ENCODE assay signal across 8 cellular contexts in genomic region chr11:2893021-2893528, GRCh38. TPM values are rescaled to one million over a fixed set of nuclear protein-coding genes. Genes with fewer than 3 reads are reported as not detected.
A peak's percentile ranks its signal among the peaks of the same experiment; 100 is the strongest.
DNase-seq lines count a peak whose midpoint lies in the region; ATAC-seq and TF ChIP-seq lines count a peak whose summit lies in the region.

No MANE protein-coding gene starts in this region.

- H4K20me1 ChIP-seq in DND-41 (ENCODE audit: insufficient read depth, low read length) (no peaks in the 10 kb centered on the region), PC-9 (ENCODE audit: insufficient read depth) (no peaks in the 10 kb centered on the region)

- POLR2A ChIA-PET in PC-9 (lab: Charles Lee; ENCODE audit: unreplicated experiment), result interaction anchor here (0.6 to 1.0 kb wide), 2 partner anchors 9 to 36 kb away, joined by 6 to 30 read pairs; partner anchors contain the start of gene PHLDA2

- peaks cover 15% of the 10 kb centered on the region for H3K27me3 Mint-ChIP-seq in progenitor cell of endocrine pancreas

- 91% methylated on average over 2 of the region's 2 CpGs for WGBS in esophagus muscularis mucosa

- no peak for TF ChIP-seq EP300 in esophagus muscularis mucosa (IDR thresholded peaks at IDR 0.05)

- H3K27me3 ChIP-seq in DND-41 (ENCODE audit: insufficient read depth, low read length, poor library complexity) (no peaks in the 10 kb centered on the region), PC-9 (ENCODE audit: insufficient read depth, low read depth) (no peaks in the 10 kb centered on the region), esophagus muscularis mucosa (no peaks in the 10 kb centered on the region)

- peak overlapping the region; percentile 78 for H3K27ac ChIP-seq in DND-41 (ENCODE audit: low read length)
- H3K27ac ChIP-seq in PC-9, result 0 out of 2 replicates have a peak overlapping the region, but pooled peaks have one; percentile 63
- H3K27ac ChIP-seq in esophagus muscularis mucosa (replicated peaks in 1 of 4), result peak overlapping the region in 3 of 4 donors; percentile 42 to 83 (median 80)
- H3K27ac ChIP-seq in caudate nucleus (ENCODE audit: low read depth, low read length), result no peak overlapping the region

- peak overlapping the region; percentile 25 to 64; a peak in 3 of 4 replicates for H3K4me3 ChIP-seq in DND-41 (ENCODE audit: low read depth in 1 of 2, low read length in 2 of 2)
- H3K4me3 ChIP-seq in PC-9, result peak overlapping the region; percentile 62; the same call in 1 of the 2 replicates
- peak overlapping the region in 3 of 4 donors; percentile 48 to 60 (median 50) for H3K4me3 ChIP-seq in esophagus muscularis mucosa

- DNase-seq in DND-41, result no peak
- no peak for DNase-seq in PC-9
- no peak for DNase-seq in esophagus muscularis mucosa (ENCODE audit: extremely low spot score)
- no peak for DNase-seq in progenitor cell of endocrine pancreas (ENCODE audit: low spot score, unreplicated experiment)
- DNase-seq in caudate nucleus (lab: John Stamatoyannopoulos, UW), result no peak
- DNase-seq in LoVo (ENCODE audit: low spot score), result no peak
- DNase-seq in NCI-H2107 (lab: John Stamatoyannopoulos, UW), result no peak
- DNase-seq in NCI-H82 treated with DMSO at 0.1 percent for 48 hours (lab: John Stamatoyannopoulos, UW; ENCODE audit: unreplicated experiment), result no peak

- peaks cover 26% of the 10 kb centered on the region for H3K4me1 ChIP-seq in DND-41 (ENCODE audit: insufficient read depth, low read length)
- H3K4me1 ChIP-seq in PC-9 (replicated peaks; ENCODE audit: insufficient read depth), result peaks cover 9% of the 10 kb centered on the region; the same call in 1 of the 2 replicates
- peaks cover 33 to 41% (median 39%) of the 10 kb centered on the region in 4 donors for H3K4me1 ChIP-seq in esophagus muscularis mucosa

- no TSS peak for BruUV-seq in PC-9 (replicated peaks; lab: Mats Ljungman, UMichigan)

- intact Hi-C loops in PC-9 (cut with micrococcal nuclease; ENCODE audit: unreplicated experiment), result loop anchor here (2.0 kb wide), 1 partner anchor 464 kb away; no protein-coding TSS in a partner anchor
- intact Hi-C loops in esophagus muscularis mucosa (cut with DNase I), result no loop called here

- no peaks in the 10 kb centered on the region for H3K9me3 ChIP-seq in DND-41 (ENCODE audit: insufficient read depth, low read length, severe bottlenecking)
- no peaks in the 10 kb centered on the region for H3K9me3 ChIP-seq in PC-9 (ENCODE audit: insufficient read depth, low read depth)
- no peaks in the 10 kb centered on the region for H3K9me3 ChIP-seq in esophagus muscularis mucosa

- H2AFZ ChIP-seq in DND-41 (ENCODE audit: low read depth, low read length) (peak overlapping the region; percentile 93), PC-9 (peak overlapping the region; percentile 81; the same call in 1 of the 2 replicates)

- CTCF ChIA-PET in PC-9 (lab: Charles Lee), result interaction anchor here (0.5 to 0.7 kb wide), 2 partner anchors 9 to 586 kb away, joined by 6 to 7 read pairs; a partner anchor contains a TSS

- no peaks in the 10 kb centered on the region for H3K9me3 Mint-ChIP-seq in progenitor cell of endocrine pancreas (ENCODE audit: low read depth)

- ATAC-seq in DND-41 (ENCODE audit: insufficient read depth, low read depth), result no peak

- TF ChIP-seq POLR2A in esophagus muscularis mucosa (IDR thresholded peaks at IDR 0.05; ENCODE audit: low read depth), result no peak

- peak overlapping the region; percentile 53 for H3K4me3 Mint-ChIP-seq in progenitor cell of endocrine pancreas (ENCODE audit: low read depth)

- 0 out of 2 replicates have a peak, but pooled peaks cover 3% of the 10 kb centered on the region for H3F3A ChIP-seq in PC-9 (ENCODE audit: insufficient read depth, low read depth)

- peak overlapping the region; percentile 79 for H3K4me2 ChIP-seq in DND-41 (ENCODE audit: insufficient read depth, low read length)
- H3K4me2 ChIP-seq in PC-9, result peak overlapping the region; percentile 94

- no peaks in the 10 kb centered on the region for H3K36me3 ChIP-seq in DND-41 (ENCODE audit: insufficient read depth, low read length)
- no peaks in the 10 kb centered on the region for H3K36me3 ChIP-seq in PC-9 (ENCODE audit: low read depth)
- H3K36me3 ChIP-seq in esophagus muscularis mucosa, result no peaks in the 10 kb centered on the region

- no peaks in the 10 kb centered on the region for H3K36me3 Mint-ChIP-seq in progenitor cell of endocrine pancreas (ENCODE audit: insufficient read depth)

- H3K27ac Mint-ChIP-seq in progenitor cell of endocrine pancreas, result no peak overlapping the region

- no peaks in the 10 kb centered on the region for H3K79me2 ChIP-seq in DND-41 (ENCODE audit: insufficient read depth, low read length)
- no peaks in the 10 kb centered on the region for H3K79me2 ChIP-seq in PC-9 (ENCODE audit: low read depth)

- H3K4me1 Mint-ChIP-seq in progenitor cell of endocrine pancreas (ENCODE audit: low read depth), result peaks cover 3% of the 10 kb centered on the region

- H3K9me2 ChIP-seq in PC-9 (ENCODE audit: insufficient read depth), result no peaks in the 10 kb centered on the region

- TF ChIP-seq CTCF in DND-41 (IDR thresholded peaks at IDR 0.05; ENCODE audit: borderline replicate concordance, extremely low read depth, low read length, poor library complexity, severe bottlenecking) (no peak), PC-9 (conservative IDR thresholded peaks at IDR 0.05) (no peak), esophagus muscularis mucosa (IDR thresholded peaks at IDR 0.05) (no peak), progenitor cell of endocrine pancreas (IDR thresholded peaks at IDR 0.05; ENCODE audit: unreplicated experiment) (no peak)

- peak overlapping the region; percentile 65 for H3K9ac ChIP-seq in DND-41 (ENCODE audit: low read depth, low read length)

RNA-seq across cellular contexts. Expression of gene CDKN1C, which starts 7.5 kb away (rescaled TPM):
- total RNA-seq in PC-9 (2021), result 5.1 and 7.6 TPM in 2 replicates
- 100 to 1,000 TPM; 153 to 349 (median 186) TPM for total RNA-seq in esophagus muscularis mucosa
- 247 and 268 TPM in 2 replicates for total RNA-seq in progenitor cell of endocrine pancreas

RNA-seq across cellular contexts. Expression of gene PHLDA2, which starts 36.1 kb away (rescaled TPM):
- total RNA-seq in PC-9 (2021) (10.7 and 14.1 TPM in 2 replicates), esophagus muscularis mucosa (1 to 10 TPM in 2 of 4 donors, under 1 TPM in 2; 0.83 to 2.3 (median 1.3) TPM), progenitor cell of endocrine pancreas (1.2 and 1.9 TPM in 2 replicates)

Comparison
In these comparisons a context has a peak if more than half of its experiments do, and no peak if none do; other contexts are left out.
1. RNA of gene CDKN1C, which starts 7.5 kb away (total RNA-seq): 247 to 268 TPM in progenitor cell of endocrine pancreas and 153 to 349 TPM in esophagus muscularis mucosa; 5.1 to 7.6 TPM in PC-9; every median in the first group is over 10 times any median in the second.
2. Peak in every context shown above with its lines, with median percentiles within 50 percentile points of each other: H3K4me3 ChIP-seq.